Comparison of ENCODE assay signal across 13 cellular contexts in the genomic region with DNA sequence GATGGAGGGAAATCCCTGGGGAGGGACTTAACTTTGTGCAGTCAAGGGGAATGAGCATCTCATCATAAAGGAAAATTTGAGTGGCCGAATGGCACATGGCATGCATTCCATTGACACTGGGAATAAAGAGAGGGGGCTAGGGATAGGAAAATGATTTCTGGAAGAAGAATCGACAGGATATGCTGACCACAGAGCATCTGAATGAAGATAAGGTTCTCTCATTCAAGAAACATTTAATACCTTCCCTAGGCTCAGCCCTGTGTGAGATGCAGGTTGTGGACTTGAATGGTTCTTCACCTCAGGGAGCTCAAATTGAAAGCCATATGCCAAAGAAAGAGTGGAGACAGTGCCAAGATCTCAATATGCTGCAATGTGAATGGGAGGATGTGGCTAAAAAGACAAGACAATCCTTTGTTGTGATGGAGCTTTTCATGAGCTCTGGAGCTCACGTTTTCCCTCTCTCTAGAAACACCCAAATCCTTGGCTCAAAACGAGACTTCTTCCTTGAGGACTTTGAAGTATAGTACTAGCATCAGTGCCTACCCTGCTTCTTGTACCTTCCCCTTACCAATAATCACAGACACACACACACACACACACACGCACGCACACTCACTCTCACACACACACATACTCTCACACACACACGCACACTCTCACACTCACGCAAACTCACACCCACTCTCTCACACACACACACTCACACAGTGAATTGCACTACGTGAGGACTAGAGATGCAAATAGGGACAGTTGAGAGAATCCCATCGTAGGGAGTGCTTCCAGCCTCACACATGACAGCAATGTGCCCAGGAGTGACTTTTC.
DNase-seq lines count a peak whose midpoint lies in the region; ATAC-seq, FAIRE-seq and TF ChIP-seq lines count a peak whose summit lies in the region.
"Had no signal": no experiment of that assay in that cellular context is flagged by ENCODE, and none has a peak within 500 bp of the region (broad histone marks: within the 10 kb centered on the region; RNA-seq: fewer than 3 reads in every experiment).

No MANE protein-coding gene starts in this region.

- no peak for TF ChIP-seq POLR2A in A549 (IDR thresholded peaks at IDR 0.05; ENCODE audit: low read length)

- TF ChIP-seq EP300 in A549 (IDR thresholded peaks at IDR 0.05) = no peak

- no peaks in the 10 kb centered on the region for H3F3A ChIP-seq in GM23338 (replicated peaks; ENCODE audit: low read depth)

- H3K4me1 Mint-ChIP-seq in GM23338 (peaks cover 8% of the 10 kb centered on the region; the same call in 2 of the 3 replicates), activated B cell treated with CpG ODN at 0.5 μM for 24 hours (peaks cover 26% of the 10 kb centered on the region)

- DNase-seq in A549 (ENCODE audit: low read depth in 1 of 2, low spot score in 1 of 2) (no peak), GM23338 (ENCODE audit: low spot score) (no peak), activated B cell treated with CpG ODN at 0.5 μM for 24 hours (no peak), left colon (no peak), cerebellar nuclear complex (lab: John Stamatoyannopoulos, UW) (no peak)
- DNase-seq: activated gamma-delta T cell, NCI-H774 had no signal

- H3K4me1 ChIP-seq in A549 (peaks cover 4% of the 10 kb centered on the region; the same call in 2 of the 3 replicates), GM23338 (ENCODE audit: insufficient read depth) (no peaks in the 10 kb centered on the region)

- intact Hi-C loops in activated B cell treated with CpG ODN at 0.5 μM for 24 hours (cut with micrococcal nuclease) (loop anchor here (1.0 to 2.0 kb wide), 5 partner anchors 34 to 716 kb away; no protein-coding TSS in a partner anchor), left colon (cut with DNase I, micrococcal nuclease) (loop anchor here (5.0 to 10.0 kb wide), 2 partner anchors 614 to 616 kb away; no protein-coding TSS in a partner anchor)

- no peak overlapping the region for H3K4me3 Mint-ChIP-seq in GM23338
- H3K4me3 Mint-ChIP-seq in activated B cell treated with CpG ODN at 0.5 μM for 24 hours = no peak overlapping the region

- WGBS in A549 (ENCODE audit: missing lambda C conversion rate) = 8% methylated on average over 10 of the region's 10 CpGs

- POLR2A ChIA-PET in A549 (lab: Yijun Ruan, JAX) (no interaction called here), activated B cell treated with CpG ODN at 0.5 μM for 24 hours (lab: Charles Lee) (interaction anchor here (1.1 kb wide), 1 partner anchor 183 kb away, joined by 3 read pairs; no protein-coding TSS in a partner anchor)

- 0 out of 2 replicates have a peak, but pooled peaks cover 7% of the 10 kb centered on the region for H3K9me2 ChIP-seq in GM23338 (ENCODE audit: insufficient read depth)

- TF ChIP-seq RAD21 in A549 (conservative IDR thresholded peaks at IDR 0.05 in 1 of 2, IDR thresholded peaks at IDR 0.05 in 1 of 2) = no peak

- no peak for FAIRE-seq in A549 (lab: Jason Lieb, UNC)

- H3K27ac Mint-ChIP-seq in GM23338 (no peak overlapping the region), activated B cell treated with CpG ODN at 0.5 μM for 24 hours (no peak overlapping the region)

- H2AFZ ChIP-seq in GM23338 = peak overlapping the region; percentile 94; the same call in 1 of the 2 replicates

- H3K27ac ChIP-seq in A549 (no peak overlapping the region), GM23338 (ENCODE audit: low read depth) (no peak overlapping the region)

- no peaks in the 10 kb centered on the region for H3K27me3 ChIP-seq in GM23338 (ENCODE audit: insufficient read depth)

- H3K4me2 ChIP-seq in A549 (0 out of 3 replicates have a peak overlapping the region, but pooled peaks have one; percentile 44), GM23338 (no peak overlapping the region)
- H3K4me2 ChIP-seq: smooth muscle cell had no signal

- TF ChIP-seq CTCF in A549 (IDR thresholded peaks at IDR 0.05) = no peak
- TF ChIP-seq CTCF in GM23338 (conservative IDR thresholded peaks at IDR 0.05; ENCODE audit: low read depth in 2 of 2) = no peak
- TF ChIP-seq CTCF in activated B cell treated with CpG ODN at 0.5 μM for 24 hours (IDR thresholded peaks at IDR 0.05) = no peak

- no peaks in the 10 kb centered on the region for H3K9me3 ChIP-seq in A549

- H3K36me3 ChIP-seq in GM23338 (ENCODE audit: insufficient read depth) = no peaks in the 10 kb centered on the region

- H3K9me3 Mint-ChIP-seq in GM23338 = peaks cover 13% of the 10 kb centered on the region
- no peaks in the 10 kb centered on the region for H3K9me3 Mint-ChIP-seq in activated B cell treated with CpG ODN at 0.5 μM for 24 hours

- no peaks in the 10 kb centered on the region for H3K79me2 ChIP-seq in GM23338 (replicated peaks; ENCODE audit: insufficient read depth)

- H3K4me3 ChIP-seq in A549 (no peak overlapping the region), GM23338 (no peak overlapping the region)
- H3K4me3 ChIP-seq: lung, smooth muscle cell had no signal

- CTCF ChIA-PET in A549 (lab: Yijun Ruan, JAX) = interaction anchor here (0.7 to 17.7 kb wide), 27 partner anchors 8 to 727 kb away, joined by 3 to 321 read pairs (median 4); no protein-coding TSS in a partner anchor
- CTCF ChIA-PET in activated B cell treated with CpG ODN at 0.5 μM for 24 hours (lab: Charles Lee) = interaction anchor here (0.6 to 6.2 kb wide), 14 partner anchors 18 to 717 kb away, joined by 3 to 84 read pairs (median 4); no protein-coding TSS in a partner anchor

- H3K27me3 Mint-ChIP-seq in GM23338 (ENCODE audit: insufficient read depth, low read depth, poor library complexity) (peaks cover 8% of the 10 kb centered on the region), activated B cell treated with CpG ODN at 0.5 μM for 24 hours (no peaks in the 10 kb centered on the region)

- ATAC-seq in A549 (peak; percentile 33 to 56; a peak in 4 of 6 replicates), GM23338 (no peak), activated B cell treated with CpG ODN at 0.5 μM for 24 hours (ENCODE audit: low read depth) (peak; percentile 18), left colon (peak; percentile 29), HG02938 (IDR thresholded peaks at IDR 0.05; ENCODE audit: unreplicated experiment) (no peak), GM19452 (IDR thresholded peaks at IDR 0.05; ENCODE audit: unreplicated experiment) (no peak)
- no peak for ATAC-seq in activated CD4-positive, CD25-positive, alpha-beta regulatory T cell treated with anti-CD3 and anti-CD28 coated beads, Interleukin-2, amount 50 U/mL, for 24 hours
- ATAC-seq: stimulated activated naive CD8-positive, alpha-beta T cell treated with anti-CD3 and anti-CD28 coated beads, Interleukin-15, Interleukin-2, amounts not matched to agents 100 U/mL and 50 U/mL, for 24 hours had no signal

- no peaks in the 10 kb centered on the region for H4K20me1 ChIP-seq in GM23338 (replicated peaks; ENCODE audit: insufficient read depth)

- peaks cover 4% of the 10 kb centered on the region; the same call in 2 of the 3 replicates for H3K36me3 Mint-ChIP-seq in GM23338 (ENCODE audit: low read depth)
- no peaks in the 10 kb centered on the region for H3K36me3 Mint-ChIP-seq in activated B cell treated with CpG ODN at 0.5 μM for 24 hours (ENCODE audit: low read depth)

TF ChIP-seq in A549, 52 proteins besides CTCF, POLR2A, EP300 and RAD21:
- TF ChIP-seq FOXS1 (CRISPR knock-in tag; IDR thresholded peaks at IDR 0.05) (no peak), KDM1A (IDR thresholded peaks at IDR 0.05; ENCODE audit: low read depth) (no peak), SMC3 (IDR thresholded peaks at IDR 0.05) (no peak), NR3C1 (IDR thresholded peaks at IDR 0.05) (no peak), MAFK (IDR thresholded peaks at IDR 0.05; ENCODE audit: partially characterized antibody) (no peak), POLR2AphosphoS2 (conservative IDR thresholded peaks at IDR 0.05; ENCODE audit: low read length) (no peak), TP53 (CRISPR knock-in tag; IDR thresholded peaks at IDR 0.05) (no peak), ZSCAN20 (CRISPR knock-in tag; IDR thresholded peaks at IDR 0.05) (no peak), ZC3H11A (IDR thresholded peaks at IDR 0.05) (no peak), MYC (IDR thresholded peaks at IDR 0.05; ENCODE audit: borderline replicate concordance, low read length) (no peak), RCOR1 (IDR thresholded peaks at IDR 0.05; ENCODE audit: low read depth, low read length) (no peak), MAZ (IDR thresholded peaks at IDR 0.05; ENCODE audit: borderline replicate concordance, low read depth, low read length) (no peak)
- TF ChIP-seq, protein P1, sequence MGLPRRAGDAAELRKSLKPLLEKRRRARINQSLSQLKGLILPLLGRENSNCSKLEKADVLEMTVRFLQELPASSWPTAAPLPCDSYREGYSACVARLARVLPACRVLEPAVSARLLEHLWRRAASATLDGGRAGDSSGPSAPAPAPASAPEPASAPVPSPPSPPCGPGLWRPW (IDR thresholded peaks at IDR 0.05) = no peak

TF ChIP-seq in GM23338, 12 proteins besides CTCF, POLR2A, EP300 and RAD21 (continues in another document):
- TF ChIP-seq STAT1 (IDR thresholded peaks at IDR 0.05; ENCODE audit: unreplicated experiment) (no peak), POLR2AphosphoS5 (IDR thresholded peaks at IDR 0.05; ENCODE audit: low read depth) (no peak), EZH2 (IDR thresholded peaks at IDR 0.05; ENCODE audit: low read depth, unreplicated experiment) (no peak), EZH2phosphoT487 (IDR thresholded peaks at IDR 0.05; ENCODE audit: unreplicated experiment) (no peak), ZNF114 (CRISPR knock-in tag; IDR thresholded peaks at IDR 0.05) (no peak)
- TF ChIP-seq, protein P2, sequence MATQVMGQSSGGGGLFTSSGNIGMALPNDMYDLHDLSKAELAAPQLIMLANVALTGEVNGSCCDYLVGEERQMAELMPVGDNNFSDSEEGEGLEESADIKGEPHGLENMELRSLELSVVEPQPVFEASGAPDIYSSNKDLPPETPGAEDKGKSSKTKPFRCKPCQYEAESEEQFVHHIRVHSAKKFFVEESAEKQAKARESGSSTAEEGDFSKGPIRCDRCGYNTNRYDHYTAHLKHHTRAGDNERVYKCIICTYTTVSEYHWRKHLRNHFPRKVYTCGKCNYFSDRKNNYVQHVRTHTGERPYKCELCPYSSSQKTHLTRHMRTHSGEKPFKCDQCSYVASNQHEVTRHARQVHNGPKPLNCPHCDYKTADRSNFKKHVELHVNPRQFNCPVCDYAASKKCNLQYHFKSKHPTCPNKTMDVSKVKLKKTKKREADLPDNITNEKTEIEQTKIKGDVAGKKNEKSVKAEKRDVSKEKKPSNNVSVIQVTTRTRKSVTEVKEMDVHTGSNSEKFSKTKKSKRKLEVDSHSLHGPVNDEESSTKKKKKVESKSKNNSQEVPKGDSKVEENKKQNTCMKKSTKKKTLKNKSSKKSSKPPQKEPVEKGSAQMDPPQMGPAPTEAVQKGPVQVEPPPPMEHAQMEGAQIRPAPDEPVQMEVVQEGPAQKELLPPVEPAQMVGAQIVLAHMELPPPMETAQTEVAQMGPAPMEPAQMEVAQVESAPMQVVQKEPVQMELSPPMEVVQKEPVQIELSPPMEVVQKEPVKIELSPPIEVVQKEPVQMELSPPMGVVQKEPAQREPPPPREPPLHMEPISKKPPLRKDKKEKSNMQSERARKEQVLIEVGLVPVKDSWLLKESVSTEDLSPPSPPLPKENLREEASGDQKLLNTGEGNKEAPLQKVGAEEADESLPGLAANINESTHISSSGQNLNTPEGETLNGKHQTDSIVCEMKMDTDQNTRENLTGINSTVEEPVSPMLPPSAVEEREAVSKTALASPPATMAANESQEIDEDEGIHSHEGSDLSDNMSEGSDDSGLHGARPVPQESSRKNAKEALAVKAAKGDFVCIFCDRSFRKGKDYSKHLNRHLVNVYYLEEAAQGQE (IDR thresholded peaks at IDR 0.05; ENCODE audit: unreplicated experiment) = no peak

Comparison
In these comparisons a context has a peak if more than half of its experiments do, and no peak if none do; other contexts are left out.
1. ATAC-seq: peak in A549 (2 of 2), activated B cell treated with CpG ODN at 0.5 μM for 24 hours (single experiment) and left colon (single experiment); none in GM23338 (single experiment), HG02938 (single experiment), GM19452 (single experiment) and activated CD4-positive, CD25-positive, alpha-beta regulatory T cell treated with anti-CD3 and anti-CD28 coated beads, Interleukin-2, amount 50 U/mL, for 24 hours (0 of 2).